ENCODE assay signal across 11 cellular contexts in the genomic region with DNA sequence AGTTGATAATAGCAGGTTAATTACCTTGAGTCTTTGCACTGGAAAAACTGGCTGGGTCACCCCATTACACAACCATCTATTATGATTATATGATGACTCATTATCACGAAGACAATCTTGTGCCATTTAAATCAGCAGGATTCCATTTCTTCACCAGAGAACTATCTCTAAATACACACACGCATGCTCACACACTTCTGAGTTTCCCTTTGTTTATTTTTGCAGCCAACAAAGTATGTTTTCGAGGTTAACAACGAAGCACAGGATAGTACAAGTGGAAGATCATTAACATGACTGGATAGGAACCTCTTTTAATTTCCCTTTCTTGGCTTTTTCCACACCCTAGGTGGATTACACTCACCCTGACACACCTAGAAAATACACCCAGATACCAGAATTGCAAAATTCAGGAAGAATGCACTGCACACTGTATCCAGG. TPM values are rescaled to one million over a fixed set of nuclear protein-coding genes. Genes with fewer than 3 reads are reported as not detected.
A peak's percentile ranks its signal among the peaks of the same experiment; 100 is the strongest.
DNase-seq lines count a peak whose midpoint lies in the region; ATAC-seq and TF ChIP-seq lines count a peak whose summit lies in the region.
"Had no signal": no experiment of that assay in that cellular context is flagged by ENCODE, and none has a peak within 500 bp of the region (broad histone marks: within the 10 kb centered on the region; RNA-seq: fewer than 3 reads in every experiment).

No MANE protein-coding gene starts in this region.

- H3K27me3 ChIP-seq in vagina: no peaks in the 10 kb centered on the region
- H3K27me3 ChIP-seq: BLaER1, heart left ventricle had no signal

- H3K4me1 ChIP-seq in vagina: peaks cover 42% of the 10 kb centered on the region
- H3K4me1 ChIP-seq: BLaER1, heart left ventricle had no signal

- DNase-seq in NCI-H510A treated with DMSO at 0.1 percent for 48 hours (lab: John Stamatoyannopoulos, UW) (peak; percentile 53), NCI-H510A (lab: John Stamatoyannopoulos, UW) (no peak), SW480 (ENCODE audit: low spot score) (peak; percentile 42), glomerular visceral epithelial cell (ENCODE audit: extremely low spot score) (peak; percentile 9), vagina (ENCODE audit: extremely low spot score in 2 of 2) (no peak)
- no peak for DNase-seq in stimulated activated CD4-positive, alpha-beta T cell treated with anti-CD3 and anti-CD28 coated beads, Interleukin-12 subunit alpha, Interleukin-12 subunit beta, amount 100 ng/mL, for 4 hours
- DNase-seq: activated CD8-positive, alpha-beta memory T cell treated with anti-CD3 and anti-CD28 coated beads, Interleukin-2, amount 50 U/mL, for 4 hours; heart left ventricle had no signal

- no peak overlapping the region for H3K4me3 ChIP-seq in vagina
- H3K4me3 ChIP-seq: BLaER1, heart left ventricle had no signal

- no peak for TF ChIP-seq CTCF in vagina (IDR thresholded peaks at IDR 0.05)

- peaks cover 0 to 21% of the 10 kb centered on the region in 2 donors for H3K36me3 ChIP-seq in vagina
- H3K36me3 ChIP-seq: BLaER1 had no signal

- H3K27ac ChIP-seq in vagina: peak overlapping the region; percentile 49
- H3K27ac ChIP-seq: BLaER1, heart left ventricle had no signal

- ATAC-seq in GM21526 (IDR thresholded peaks at IDR 0.05; ENCODE audit: low FRiP score, unreplicated experiment) (no peak), GM18873 (IDR thresholded peaks at IDR 0.05; ENCODE audit: low FRiP score, unreplicated experiment) (no peak)
- ATAC-seq: heart left ventricle had no signal

- intact Hi-C loops in vagina (cut with DNase I): no loop called here

- H3K9me3 ChIP-seq in vagina: no peaks in the 10 kb centered on the region
- H3K9me3 ChIP-seq: BLaER1, heart left ventricle had no signal

- TF ChIP-seq POLR2A in vagina (IDR thresholded peaks at IDR 0.05): no peak

RNA-seq across cellular contexts. Expression of a gene that starts 18.9 kb away (rescaled TPM):
- 279 TPM for total RNA-seq in vagina

Comparison
In these comparisons a context has a peak if more than half of its experiments do, and no peak if none do; other contexts are left out.
1. DNase-seq: peak in NCI-H510A treated with DMSO at 0.1 percent for 48 hours (single experiment), SW480 (single experiment) and glomerular visceral epithelial cell (single experiment); none in NCI-H510A (single experiment), vagina (0 of 2) and stimulated activated CD4-positive, alpha-beta T cell treated with anti-CD3 and anti-CD28 coated beads, Interleukin-12 subunit alpha, Interleukin-12 subunit beta, amount 100 ng/mL, for 4 hours (single experiment).